18 cellular contexts compared by ENCODE assay signal in the genomic region with DNA sequence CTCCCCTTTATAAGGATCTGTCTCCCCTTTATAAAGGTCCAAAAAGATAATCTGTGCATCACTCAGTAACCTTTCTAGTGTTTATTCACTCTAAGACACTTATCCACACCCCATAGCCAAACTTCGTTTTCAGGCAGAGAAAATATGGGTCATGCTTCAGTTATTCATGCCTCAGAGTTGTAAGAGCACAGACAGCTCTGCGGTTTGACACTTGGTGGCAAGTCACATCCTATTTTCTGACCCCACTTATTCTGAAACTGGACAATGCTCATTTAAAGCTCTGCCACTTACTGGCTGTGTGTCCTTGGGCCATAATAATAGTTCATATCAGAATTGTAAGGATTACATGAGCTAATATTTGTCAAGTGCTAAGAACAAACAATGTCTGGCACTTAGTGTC. TPM values are rescaled to one million over a fixed set of nuclear protein-coding genes. Genes with fewer than 3 reads are reported as not detected.
DNase-seq lines count a peak whose midpoint lies in the region; ATAC-seq, FAIRE-seq and TF ChIP-seq lines count a peak whose summit lies in the region.
"Had no signal": no experiment of that assay in that cellular context is flagged by ENCODE, and none has a peak within 500 bp of the region (broad histone marks: within the 10 kb centered on the region; RNA-seq: fewer than 3 reads in every experiment).

No MANE protein-coding gene starts in this region.

- no TSS peak for BruUV-seq in GM12878 (replicated peaks; lab: Mats Ljungman, UMichigan)

- H3K4me3 Mint-ChIP-seq in mesothelial cell of epicardium = no peak overlapping the region
- H3K4me3 Mint-ChIP-seq: activated T-cell treated with anti-CD3 and anti-CD28 coated beads, Interleukin-2, amount 50 U/mL, for 24 hours had no signal

- peak overlapping the region; percentile 88 for H3K27ac Mint-ChIP-seq in mesothelial cell of epicardium
- H3K27ac Mint-ChIP-seq: activated T-cell treated with anti-CD3 and anti-CD28 coated beads, Interleukin-2, amount 50 U/mL, for 24 hours had no signal

- no peak for TF ChIP-seq EP300 in GM12878 (IDR thresholded peaks at IDR 0.05; ENCODE audit: borderline replicate concordance in 1 of 2, control insufficient read depth in 1 of 2, low read depth in 2 of 2, low read length in 2 of 2)

- H3K36me3 Mint-ChIP-seq in mesothelial cell of epicardium = peaks cover 1% of the 10 kb centered on the region

- no peaks in the 10 kb centered on the region for H3K27me3 Mint-ChIP-seq in mesothelial cell of epicardium (ENCODE audit: low read depth)

- H4K20me1 ChIP-seq in GM12878 (ENCODE audit: control insufficient read depth, insufficient read depth) = no peaks in the 10 kb centered on the region

- in situ Hi-C loops in GM12878 (cut with MboI) = no loop called here

- no peak overlapping the region for H2AFZ ChIP-seq in GM12878 (ENCODE audit: control insufficient read depth, low read depth, low read length)

- no peak for TF ChIP-seq POLR2A in GM12878 (IDR thresholded peaks at IDR 0.05; ENCODE audit: low read depth, low read length)

- RAD21 ChIA-PET in GM12878 (lab: Charles Lee; ENCODE audit: unreplicated experiment) = no interaction called here

- H3K79me2 ChIP-seq in GM12878 (ENCODE audit: control insufficient read depth, insufficient read depth, low read length) = no peaks in the 10 kb centered on the region

- H3K4me2 ChIP-seq in GM12878 (ENCODE audit: control insufficient read depth, insufficient read depth) = no peak overlapping the region

- FAIRE-seq in GM12878 (lab: Jason Lieb, UNC) = peak; percentile 38

- no peaks in the 10 kb centered on the region; a peak in 1 of 4 replicates for H3K27me3 ChIP-seq in GM12878 (replicated peaks in 1 of 2; ENCODE audit: control insufficient read depth in 2 of 2, insufficient read depth in 2 of 2, low read length in 1 of 2)

- H3K27ac ChIP-seq in GM12878 (ENCODE audit: control insufficient read depth, insufficient read depth) = no peak overlapping the region
- H3K27ac ChIP-seq: WERI-Rb-1 had no signal

- H3K36me3 ChIP-seq in GM12878 (ENCODE audit: control insufficient read depth in 2 of 2, insufficient read depth in 2 of 2, low read length in 1 of 2) = no peaks in the 10 kb centered on the region
- H3K36me3 ChIP-seq: WERI-Rb-1 had no signal

- H3K9ac ChIP-seq in GM12878 (ENCODE audit: control insufficient read depth, insufficient read depth, low read length) = no peak overlapping the region

- peaks cover 17% of the 10 kb centered on the region for H3K9me3 Mint-ChIP-seq in mesothelial cell of epicardium
- H3K9me3 Mint-ChIP-seq: activated T-cell treated with anti-CD3 and anti-CD28 coated beads, Interleukin-2, amount 50 U/mL, for 24 hours had no signal

- WGBS in GM12878 (ENCODE audit: insufficient coverage, insufficient replicate concordance, low lambda C conversion rate, missing lambda C conversion rate) = 2% methylated on average over 2 of the region's 2 CpGs

- TF ChIP-seq CTCF in GM12878 (IDR thresholded peaks at IDR 0.05 in 2 of 3, conservative IDR thresholded peaks at IDR 0.05 in 1 of 3; ENCODE audit: control insufficient read depth in 2 of 3, extremely low read depth in 1 of 3, insufficient read depth in 1 of 3, low read depth in 3 of 3, low read length in 3 of 3) (no peak), mesothelial cell of epicardium (IDR thresholded peaks at IDR 0.05; ENCODE audit: unreplicated experiment) (no peak)

- H3K4me1 ChIP-seq in GM12878 (ENCODE audit: control insufficient read depth, insufficient read depth, low read length) = no peaks in the 10 kb centered on the region

- DNase-seq in AG20443 (ENCODE audit: low spot score) = peak; percentile 67
- peak; percentile 68 for DNase-seq in HT1080 (ENCODE audit: low read depth)
- no peak for DNase-seq in GM12878 (ENCODE audit: low read depth, low spot score)
- DNase-seq in mesothelial cell of epicardium (ENCODE audit: low spot score in 2 of 2, unreplicated experiment in 2 of 2) = no peak
- no peak for DNase-seq in NCI-H2227 (lab: John Stamatoyannopoulos, UW; ENCODE audit: unreplicated experiment)
- DNase-seq in NCI-H1105 treated with DMSO at 0.1 percent for 48 hours (lab: John Stamatoyannopoulos, UW) = no peak
- no peak for DNase-seq in NCI-H748 (lab: John Stamatoyannopoulos, UW; ENCODE audit: unreplicated experiment)
- DNase-seq: activated T-cell treated with anti-CD3 and anti-CD28 coated beads, Interleukin-2, amount 50 U/mL, for 24 hours; amygdala; C1 segment of cervical spinal cord; effector memory CD4-positive, alpha-beta T cell; hippocampal formation; occipital lobe; SIG-M5; WERI-Rb-1 had no signal

- peaks cover 28% of the 10 kb centered on the region for H3K4me1 Mint-ChIP-seq in mesothelial cell of epicardium

- no peak overlapping the region for H3K4me3 ChIP-seq in GM12878

- POLR2A ChIA-PET in GM12878 (lab: Charles Lee) = no interaction called here

- intact Hi-C loops in GM12878 (cut with micrococcal nuclease; ENCODE audit: unreplicated experiment) = no loop called here

- SMC1A ChIA-PET in GM12878 (lab: Charles Lee; ENCODE audit: uncharacterized antibody, unreplicated experiment) = no interaction called here

- ATAC-seq in GM12878 (peak; percentile 59), GM18519 (IDR thresholded peaks at IDR 0.05; ENCODE audit: low FRiP score, unreplicated experiment) (no peak)

- no peaks in the 10 kb centered on the region for H3K9me3 ChIP-seq in GM12878 (replicated peaks; ENCODE audit: control insufficient read depth, insufficient read depth, low read length)

- TF ChIP-seq RAD21 in GM12878 (IDR thresholded peaks at IDR 0.05; ENCODE audit: insufficient read depth, low read depth, low read length) = no peak

- CTCF ChIA-PET in GM12878 (lab: Yijun Ruan, JAX) = no interaction called here

RNA-seq across cellular contexts. Expression of gene KRTAP2-1, which starts 2.0 kb away (rescaled TPM):
- total RNA-seq in HT1080 (2014; rRNA removed; shearing (Covaris generic)) = 2.0 TPM in 1 of 2 replicates, not detected in the other
- not detected in 2 replicates for polyA plus RNA-seq in HT1080 (2015; cell fraction: cytosol; rRNA removed)
- not detected in 2 replicates for polyA plus RNA-seq in HT1080 (2015; cell fraction: nucleus; rRNA removed)
- total RNA-seq in GM12878 (2013; cell fraction: nucleolus; rRNA removed) = not detected in 2 replicates
- not detected in 2 replicates for total RNA-seq in GM12878 (2014; rRNA removed)
- total RNA-seq in GM12878 (2014; rRNA removed; fragmentation: Illumina TruSeq; extraction: Trizol) = not detected in 2 replicates
- total RNA-seq in GM12878 (2021) = not detected in 2 replicates
- polyA plus RNA-seq in GM12878 (2011; ENCODE audit: low read depth) = not detected
- not detected in 2 replicates for polyA plus RNA-seq in GM12878 (2011; rRNA removed)
- polyA plus RNA-seq in GM12878 (2011; cell fraction: cytosol; rRNA removed) = not detected in 2 replicates
- not detected in 2 replicates for polyA plus RNA-seq in GM12878 (2011; cell fraction: nucleus; rRNA removed)
- not detected in 2 replicates for polyA plus RNA-seq in GM12878 (2012)
- polyA plus RNA-seq in GM12878 (2014; fragmentation: Illumina TruSeq; extraction: Trizol) = not detected in 2 replicates
- not detected for polyA plus RNA-seq in GM12878 (2014; fragmentation: Nextera tagmentation; extraction: Ambion mirVana)
- polyA plus RNA-seq in GM12878 (2014; rRNA removed) = not detected in 2 replicates
- polyA plus RNA-seq in GM12878 (2016; fragmentation: Nextera tagmentation; extraction: Ambion mirVana) = not detected
- not detected in 2 replicates for polyA minus RNA-seq in GM12878 (2011; rRNA and poly(A)+ RNA removed)
- polyA minus RNA-seq in GM12878 (2011; cell fraction: cytosol; rRNA and poly(A)+ RNA removed) = not detected in 2 replicates
- not detected in 2 replicates for polyA minus RNA-seq in GM12878 (2011; cell fraction: nucleus; rRNA and poly(A)+ RNA removed)
- not detected in 3 replicates for total RNA-seq in mesothelial cell of epicardium
- total RNA-seq: liver, NCI-H460, occipital lobe had no signal
- polyA plus RNA-seq: liver had no signal

RNA-seq across cellular contexts. Expression of gene KRTAP2-2, which starts 5.9 kb away (rescaled TPM):
- total RNA-seq in HT1080 (2014; rRNA removed; shearing (Covaris generic)) = not detected in 2 replicates
- polyA plus RNA-seq in HT1080 (2015; cell fraction: cytosol; rRNA removed) = not detected in 2 replicates
- polyA plus RNA-seq in HT1080 (2015; cell fraction: nucleus; rRNA removed) = not detected in 2 replicates
- total RNA-seq in GM12878 (2013; cell fraction: nucleolus; rRNA removed) = not detected in 2 replicates
- total RNA-seq in GM12878 (2014; rRNA removed) (not detected in 2 replicates), GM12878 (2014; rRNA removed; fragmentation: Illumina TruSeq; extraction: Trizol) (not detected in 2 replicates), GM12878 (2021) (not detected in 2 replicates), mesothelial cell of epicardium (not detected in 3 replicates)
- polyA plus RNA-seq in GM12878 (2011; ENCODE audit: low read depth) = not detected
- polyA plus RNA-seq in GM12878 (2011; rRNA removed) (not detected in 2 replicates), GM12878 (2014; fragmentation: Illumina TruSeq; extraction: Trizol) (not detected in 2 replicates), GM12878 (2014; fragmentation: Nextera tagmentation; extraction: Ambion mirVana) (not detected), GM12878 (2014; rRNA removed) (not detected in 2 replicates), GM12878 (2016; fragmentation: Nextera tagmentation; extraction: Ambion mirVana) (not detected)
- not detected in 2 replicates for polyA plus RNA-seq in GM12878 (2011; cell fraction: cytosol; rRNA removed)
- not detected in 2 replicates for polyA plus RNA-seq in GM12878 (2011; cell fraction: nucleus; rRNA removed)
- not detected in 2 replicates for polyA plus RNA-seq in GM12878 (2012)
- not detected in 2 replicates for polyA minus RNA-seq in GM12878 (2011; rRNA and poly(A)+ RNA removed)
- not detected in 2 replicates for polyA minus RNA-seq in GM12878 (2011; cell fraction: cytosol; rRNA and poly(A)+ RNA removed)
- polyA minus RNA-seq in GM12878 (2011; cell fraction: nucleus; rRNA and poly(A)+ RNA removed) = not detected in 2 replicates
- total RNA-seq: liver, NCI-H460, occipital lobe had no signal
- polyA plus RNA-seq: liver had no signal

RNA-seq across cellular contexts. Expression of gene KRTAP1-1, which starts 7.9 kb away (rescaled TPM):
- not detected in 2 replicates for total RNA-seq in HT1080 (2014; rRNA removed; shearing (Covaris generic))
- polyA plus RNA-seq in HT1080 (2015; cell fraction: cytosol; rRNA removed) = 0.12 TPM in 1 of 2 replicates, not detected in the other
- polyA plus RNA-seq in HT1080 (2015; cell fraction: nucleus; rRNA removed) = not detected in 2 replicates
- total RNA-seq in GM12878 (2013; cell fraction: nucleolus; rRNA removed) = not detected in 2 replicates
- total RNA-seq in GM12878 (2014; rRNA removed) (not detected in 2 replicates), GM12878 (2014; rRNA removed; fragmentation: Illumina TruSeq; extraction: Trizol) (not detected in 2 replicates), GM12878 (2021) (not detected in 2 replicates), mesothelial cell of epicardium (not detected in 3 replicates)
- polyA plus RNA-seq in GM12878 (2011; ENCODE audit: low read depth) = not detected
- polyA plus RNA-seq in GM12878 (2011; rRNA removed) (not detected in 2 replicates), GM12878 (2014; fragmentation: Illumina TruSeq; extraction: Trizol) (not detected in 2 replicates), GM12878 (2014; fragmentation: Nextera tagmentation; extraction: Ambion mirVana) (not detected), GM12878 (2014; rRNA removed) (not detected in 2 replicates), GM12878 (2016; fragmentation: Nextera tagmentation; extraction: Ambion mirVana) (not detected)
- polyA plus RNA-seq in GM12878 (2011; cell fraction: cytosol; rRNA removed) = not detected in 2 replicates
- polyA plus RNA-seq in GM12878 (2011; cell fraction: nucleus; rRNA removed) = not detected in 2 replicates
- polyA plus RNA-seq in GM12878 (2012) = not detected in 2 replicates
- polyA minus RNA-seq in GM12878 (2011; rRNA and poly(A)+ RNA removed) = not detected in 2 replicates
- not detected in 2 replicates for polyA minus RNA-seq in GM12878 (2011; cell fraction: cytosol; rRNA and poly(A)+ RNA removed)
- polyA minus RNA-seq in GM12878 (2011; cell fraction: nucleus; rRNA and poly(A)+ RNA removed) = not detected in 2 replicates
- total RNA-seq: liver, NCI-H460, occipital lobe had no signal
- polyA plus RNA-seq: liver had no signal

RNA-seq across cellular contexts. Expression of gene KRTAP2-3, which starts 10.8 kb away (rescaled TPM):
- total RNA-seq in HT1080 (2014; rRNA removed; shearing (Covaris generic)) = 1.2 and 6.2 TPM in 2 replicates
- 50.2 and 53.1 TPM in 2 replicates for polyA plus RNA-seq in HT1080 (2015; cell fraction: cytosol; rRNA removed)
- polyA plus RNA-seq in HT1080 (2015; cell fraction: nucleus; rRNA removed) = 18.3 and 20.5 TPM in 2 replicates
- not detected in 2 replicates for total RNA-seq in GM12878 (2013; cell fraction: nucleolus; rRNA removed)
- total RNA-seq in GM12878 (2014; rRNA removed) (not detected in 2 replicates), GM12878 (2014; rRNA removed; fragmentation: Illumina TruSeq; extraction: Trizol) (not detected in 2 replicates), GM12878 (2021) (not detected in 2 replicates), mesothelial cell of epicardium (0.45 to 0.91 TPM (median 0.69 TPM) in 3 replicates)
- polyA plus RNA-seq in GM12878 (2011; ENCODE audit: low read depth) = not detected
- polyA plus RNA-seq in GM12878 (2011; rRNA removed) (not detected in 2 replicates), GM12878 (2014; fragmentation: Illumina TruSeq; extraction: Trizol) (not detected in 2 replicates), GM12878 (2014; fragmentation: Nextera tagmentation; extraction: Ambion mirVana) (not detected), GM12878 (2014; rRNA removed) (not detected in 2 replicates), GM12878 (2016; fragmentation: Nextera tagmentation; extraction: Ambion mirVana) (not detected)
- polyA plus RNA-seq in GM12878 (2011; cell fraction: cytosol; rRNA removed) = not detected in 2 replicates
- polyA plus RNA-seq in GM12878 (2011; cell fraction: nucleus; rRNA removed) = not detected in 2 replicates
- polyA plus RNA-seq in GM12878 (2012) = not detected in 2 replicates
- not detected in 2 replicates for polyA minus RNA-seq in GM12878 (2011; rRNA and poly(A)+ RNA removed)
- not detected in 2 replicates for polyA minus RNA-seq in GM12878 (2011; cell fraction: cytosol; rRNA and poly(A)+ RNA removed)
- not detected in 2 replicates for polyA minus RNA-seq in GM12878 (2011; cell fraction: nucleus; rRNA and poly(A)+ RNA removed)
- total RNA-seq: liver, NCI-H460, occipital lobe had no signal
- polyA plus RNA-seq: liver had no signal

RNA-seq across cellular contexts. Expression of gene KRTAP1-3, which starts 14.4 kb away (rescaled TPM):
- total RNA-seq in HT1080 (2014; rRNA removed; shearing (Covaris generic)) = not detected in 2 replicates
- polyA plus RNA-seq in HT1080 (2015; cell fraction: cytosol; rRNA removed) = not detected in 2 replicates
- not detected in 2 replicates for polyA plus RNA-seq in HT1080 (2015; cell fraction: nucleus; rRNA removed)
- not detected in 2 replicates for total RNA-seq in GM12878 (2013; cell fraction: nucleolus; rRNA removed)
- total RNA-seq in GM12878 (2014; rRNA removed) (not detected in 2 replicates), GM12878 (2014; rRNA removed; fragmentation: Illumina TruSeq; extraction: Trizol) (not detected in 2 replicates), GM12878 (2021) (not detected in 2 replicates), mesothelial cell of epicardium (not detected in 3 replicates)
- not detected for polyA plus RNA-seq in GM12878 (2011; ENCODE audit: low read depth)
- polyA plus RNA-seq in GM12878 (2011; rRNA removed) (not detected in 2 replicates), GM12878 (2014; fragmentation: Illumina TruSeq; extraction: Trizol) (not detected in 2 replicates), GM12878 (2014; fragmentation: Nextera tagmentation; extraction: Ambion mirVana) (not detected), GM12878 (2014; rRNA removed) (not detected in 2 replicates), GM12878 (2016; fragmentation: Nextera tagmentation; extraction: Ambion mirVana) (not detected)
- polyA plus RNA-seq in GM12878 (2011; cell fraction: cytosol; rRNA removed) = not detected in 2 replicates
- not detected in 2 replicates for polyA plus RNA-seq in GM12878 (2011; cell fraction: nucleus; rRNA removed)
- polyA plus RNA-seq in GM12878 (2012) = not detected in 2 replicates
- polyA minus RNA-seq in GM12878 (2011; rRNA and poly(A)+ RNA removed) = not detected in 2 replicates
- polyA minus RNA-seq in GM12878 (2011; cell fraction: cytosol; rRNA and poly(A)+ RNA removed) = not detected in 2 replicates
- not detected in 2 replicates for polyA minus RNA-seq in GM12878 (2011; cell fraction: nucleus; rRNA and poly(A)+ RNA removed)
- total RNA-seq: liver, NCI-H460, occipital lobe had no signal
- polyA plus RNA-seq: liver had no signal

Comparison
In these comparisons a context has a peak if more than half of its experiments do, and no peak if none do; other contexts are left out.
1. DNase-seq: peak in AG20443 (single experiment) and HT1080 (single experiment); none in GM12878 (single experiment), mesothelial cell of epicardium (0 of 2), NCI-H2227 (single experiment), NCI-H1105 treated with DMSO at 0.1 percent for 48 hours (single experiment) and NCI-H748 (single experiment).